In genomic region chr14:60252630-60253029, GRCh38 we compare ENCODE assay signal across 23 cellular contexts. TPM values are rescaled to one million over a fixed set of nuclear protein-coding genes. Genes with fewer than 3 reads are reported as not detected.
DNase-seq lines count a peak whose midpoint lies in the region; ATAC-seq and TF ChIP-seq lines count a peak whose summit lies in the region.
"Had no signal": no experiment of that assay in that cellular context is flagged by ENCODE, and none has a peak within 500 bp of the region (broad histone marks: within the 10 kb centered on the region; RNA-seq: fewer than 3 reads in every experiment).

No MANE protein-coding gene starts in this region.

- TF ChIP-seq CTCF in SK-N-SH (IDR thresholded peaks at IDR 0.05) (no peak), PC-3 (conservative IDR thresholded peaks at IDR 0.05; ENCODE audit: low read depth, low read length) (no peak), hepatocyte (IDR thresholded peaks at IDR 0.05; ENCODE audit: poor library complexity) (no peak), foreskin keratinocyte (conservative IDR thresholded peaks at IDR 0.05) (no peak)

- CTCF ChIA-PET in SK-N-SH (lab: Yijun Ruan, JAX) (interaction anchor here (0.6 to 1.0 kb wide), 2 partner anchors 8 to 38 kb away, joined by 3 to 4 read pairs; no protein-coding TSS in a partner anchor), PC-3 (lab: Charles Lee) (no interaction called here)

- intact Hi-C loops in PC-3 (cut with micrococcal nuclease), result loop anchor here (10.0 kb wide), 1 partner anchor 1012 kb away; no protein-coding TSS in a partner anchor

- no peak for TF ChIP-seq RAD21 in SK-N-SH (IDR thresholded peaks at IDR 0.05; ENCODE audit: low read length)

- no peak for ATAC-seq in SK-N-SH treated with all-trans-retinoic acid at 6 μM for 48 hours
- ATAC-seq in PC-3, result no peak
- ATAC-seq in foreskin keratinocyte, result no peak
- ATAC-seq: stimulated activated naive B cell treated with anti-CD40 and anti-IgM and Interleukin-4, amounts not matched to agents 10 μg/mL and 1 μg/mL and 100 μg/mL, for 72 hours had no signal

- 100% methylated on average over 2 of the region's 2 CpGs for WGBS in SK-N-SH (ENCODE audit: low lambda C conversion rate)
- 84% methylated on average over 2 of the region's 2 CpGs for WGBS in hepatocyte (ENCODE audit: low lambda C conversion rate, missing lambda C conversion rate)

- POLR2A ChIA-PET in SK-N-SH (lab: Yijun Ruan, JAX) (no interaction called here), PC-3 (lab: Charles Lee; ENCODE audit: unreplicated experiment) (interaction anchor here (0.5 kb wide), 1 partner anchor 22 kb away, joined by 3 read pairs; no protein-coding TSS in a partner anchor)

- TF ChIP-seq EP300 in SK-N-SH (IDR thresholded peaks at IDR 0.05; ENCODE audit: borderline replicate concordance in 1 of 2, low read depth in 1 of 2, low read length in 1 of 2), result no peak

- H3K9me2 ChIP-seq in SK-N-SH (no peaks in the 10 kb centered on the region), PC-3 (replicated peaks; ENCODE audit: low read length) (no peaks in the 10 kb centered on the region), hepatocyte (replicated peaks; ENCODE audit: insufficient read depth) (no peaks in the 10 kb centered on the region)

- H3K79me2 ChIP-seq in SK-N-SH (ENCODE audit: insufficient read depth) (peaks cover 78% of the 10 kb centered on the region), PC-3 (ENCODE audit: low read length) (peaks cover 76% of the 10 kb centered on the region), hepatocyte (peaks cover 75% of the 10 kb centered on the region)

- H3K9me3 ChIP-seq in SK-N-SH, result no peaks in the 10 kb centered on the region
- no peaks in the 10 kb centered on the region for H3K9me3 ChIP-seq in PC-3 (ENCODE audit: low read length)
- H3K9me3 ChIP-seq in hepatocyte (ENCODE audit: low read depth), result no peaks in the 10 kb centered on the region
- H3K9me3 ChIP-seq in skeletal muscle tissue (ENCODE audit: control insufficient read depth in 3 of 3, low read length in 3 of 3), result no peaks in the 10 kb centered on the region
- H3K9me3 ChIP-seq: esophagus squamous epithelium, thoracic aorta had no signal

- H2AFZ ChIP-seq in SK-N-SH (ENCODE audit: low read depth), result no peak overlapping the region
- no peak overlapping the region for H2AFZ ChIP-seq in PC-3 (ENCODE audit: low read length)
- H2AFZ ChIP-seq in hepatocyte, result no peak overlapping the region

- H3K9ac ChIP-seq in SK-N-SH, result no peak overlapping the region
- H3K9ac ChIP-seq in PC-3 (ENCODE audit: low read length), result no peak overlapping the region
- peak overlapping the region in 1 of 3 donors; percentile 23 for H3K9ac ChIP-seq in skeletal muscle tissue (ENCODE audit: low read depth in 1 of 3, low read length in 3 of 3)

- peak overlapping the region; percentile 84 for H3K4me2 ChIP-seq in SK-N-SH
- H3K4me2 ChIP-seq in PC-3 (ENCODE audit: low read length), result peak overlapping the region; percentile 79; the same call in 1 of the 2 replicates
- peak overlapping the region; percentile 88 for H3K4me2 ChIP-seq in hepatocyte

- DNase-seq in SK-N-SH (no peak), PC-3 (no peak), hepatocyte (ENCODE audit: low spot score) (no peak), foreskin keratinocyte (no peak), HT-29 (ENCODE audit: low spot score) (no peak)
- no peak for DNase-seq in activated CD4-positive, alpha-beta T cell treated with anti-CD3 and anti-CD28 coated beads for 48 hours
- DNase-seq: activated CD4-positive, alpha-beta T cell treated with anti-CD3 and anti-CD28 coated beads, Interleukin-2, amount 50 U/mL, for 4 hours; activated CD8-positive, alpha-beta memory T cell treated with anti-CD3 and anti-CD28 coated beads, Interleukin-2, amount 50 U/mL, for 4 hours; brain microvascular endothelial cell; DMS53; effector memory CD4-positive, alpha-beta T cell; esophagus squamous epithelium; Kasumi-1; NCI-H1092 treated with DMSO at 0.1 percent for 48 hours; NCI-H2081; stimulated activated naive B cell treated with anti-CD40 and anti-IgM and Interleukin-4, amounts not matched to agents 10 μg/mL and 1 μg/mL and 100 μg/mL, for 72 hours had no signal

- H3F3A ChIP-seq in SK-N-SH (replicated peaks; ENCODE audit: insufficient read depth) (peaks cover 2% of the 10 kb centered on the region), PC-3 (ENCODE audit: low read length, unreplicated experiment) (no peaks in the 10 kb centered on the region)

- H3K36me3 ChIP-seq in SK-N-SH (replicated peaks in 1 of 2; ENCODE audit: control insufficient read depth in 1 of 2, insufficient read depth in 2 of 2, low read length in 1 of 2) (peaks cover 0 to 7% of the 10 kb centered on the region in 2 experiments), PC-3 (ENCODE audit: low read depth, low read length) (no peaks in the 10 kb centered on the region), hepatocyte (replicated peaks; ENCODE audit: insufficient read depth, low read depth) (no peaks in the 10 kb centered on the region), skeletal muscle tissue (ENCODE audit: control insufficient read depth in 3 of 3, insufficient read depth in 3 of 3, low read length in 3 of 3) (no peaks in the 10 kb centered on the region)
- H3K36me3 ChIP-seq: brain microvascular endothelial cell, esophagus squamous epithelium, thoracic aorta had no signal

- H3K4me1 ChIP-seq in SK-N-SH (ENCODE audit: control insufficient read depth in 1 of 2, insufficient read depth in 2 of 2, low read depth in 1 of 2, low read length in 1 of 2), result peaks cover 0 to 25% of the 10 kb centered on the region in 2 experiments; a peak in 3 of 4 replicates
- H3K4me1 ChIP-seq in PC-3 (ENCODE audit: insufficient read depth, low read length), result peaks cover 28% of the 10 kb centered on the region
- H3K4me1 ChIP-seq in hepatocyte (ENCODE audit: insufficient read depth), result peaks cover 28% of the 10 kb centered on the region
- peaks cover 23 to 48% (median 30%) of the 10 kb centered on the region in 3 donors for H3K4me1 ChIP-seq in skeletal muscle tissue (ENCODE audit: control insufficient read depth in 3 of 3, insufficient read depth in 3 of 3, low read length in 3 of 3)
- H3K4me1 ChIP-seq in foreskin keratinocyte, result peaks cover 18% of the 10 kb centered on the region

- H4K20me1 ChIP-seq in SK-N-SH (ENCODE audit: insufficient read depth), result peaks cover 75% of the 10 kb centered on the region
- H4K20me1 ChIP-seq in PC-3 (ENCODE audit: low read length), result peaks cover 41% of the 10 kb centered on the region
- H4K20me1 ChIP-seq in hepatocyte (ENCODE audit: insufficient read depth, poor library complexity, severe bottlenecking), result peaks cover 70% of the 10 kb centered on the region

- H3K4me3 ChIP-seq in SK-N-SH (ENCODE audit: low read depth in 2 of 2, low read length in 1 of 2) (no peak overlapping the region), PC-3 (ENCODE audit: low read length) (no peak overlapping the region), hepatocyte (no peak overlapping the region), skeletal muscle tissue (ENCODE audit: low read length in 3 of 3) (no peak overlapping the region)
- H3K4me3 ChIP-seq: esophagus squamous epithelium, SK-N-MC, skin epidermis, thoracic aorta had no signal

- no peaks in the 10 kb centered on the region for H3K27me3 ChIP-seq in SK-N-SH (ENCODE audit: insufficient read depth)
- H3K27me3 ChIP-seq in PC-3 (ENCODE audit: low read length), result no peaks in the 10 kb centered on the region
- no peaks in the 10 kb centered on the region for H3K27me3 ChIP-seq in hepatocyte
- no peaks in the 10 kb centered on the region for H3K27me3 ChIP-seq in skeletal muscle tissue (ENCODE audit: control insufficient read depth in 3 of 3, insufficient read depth in 3 of 3, low read length in 3 of 3)
- H3K27me3 ChIP-seq in foreskin keratinocyte, result no peaks in the 10 kb centered on the region
- H3K27me3 ChIP-seq: brain microvascular endothelial cell, esophagus squamous epithelium had no signal

- no peak overlapping the region for H3K27ac ChIP-seq in SK-N-SH (ENCODE audit: low read depth in 2 of 2, low read length in 1 of 2)
- H3K27ac ChIP-seq in PC-3 (ENCODE audit: low read length), result no peak overlapping the region
- H3K27ac ChIP-seq in hepatocyte, result no peak overlapping the region
- H3K27ac ChIP-seq in skeletal muscle tissue (ENCODE audit: low read depth, low read length), result peak overlapping the region; percentile 45
- no peak overlapping the region for H3K27ac ChIP-seq in foreskin keratinocyte
- H3K27ac ChIP-seq: 22Rv1, brain microvascular endothelial cell, esophagus squamous epithelium, RWPE1, SK-N-MC, skin epidermis, thoracic aorta had no signal

- no TSS peak for BruUV-seq in PC-3 (replicated peaks; lab: Mats Ljungman, UMichigan)

TF ChIP-seq in SK-N-SH, 30 proteins besides CTCF, POLR2A, EP300 and RAD21:
- no peak for TF ChIP-seq USF1 (IDR thresholded peaks at IDR 0.05; ENCODE audit: borderline replicate concordance, low read depth)

TF ChIP-seq in SK-N-SH treated with all-trans-retinoic acid at 6 μM for 48 hours, 23 proteins besides CTCF, POLR2A, EP300 and RAD21 (continues in another document):
- TF ChIP-seq PATZ1 (CRISPR knock-in tag; IDR thresholded peaks at IDR 0.05; ENCODE audit: borderline replicate concordance) (no peak), GLIS3 (CRISPR knock-in tag; IDR thresholded peaks at IDR 0.05) (no peak), ESRRG (CRISPR knock-in tag; IDR thresholded peaks at IDR 0.05) (no peak), TCF4 (CRISPR knock-in tag; IDR thresholded peaks at IDR 0.05; ENCODE audit: borderline replicate concordance) (no peak), TOX (CRISPR knock-in tag; IDR thresholded peaks at IDR 0.05; ENCODE audit: borderline replicate concordance) (no peak)

RNA-seq across cellular contexts. Expression of gene PPM1A, which starts 3.6 kb away (rescaled TPM):
- polyA plus RNA-seq in SK-N-SH (2012; rRNA removed) (11.6 and 12.3 TPM in 2 replicates), hepatocyte (16.2 and 24.2 TPM in 2 replicates), foreskin keratinocyte (17.4 and 20.2 TPM in 2 replicates)
- polyA plus RNA-seq in SK-N-SH (2012; cell fraction: cytosol; rRNA removed), result 16.9 and 20.3 TPM in 2 replicates
- 12.0 and 30.7 TPM in 2 replicates for polyA plus RNA-seq in SK-N-SH (2012; cell fraction: nucleus; rRNA removed)
- total RNA-seq in PC-3 (2014; rRNA removed) (69.3 and 69.4 TPM in 2 replicates), hepatocyte (36.4 and 41.7 TPM in 2 replicates), skeletal muscle tissue (36.0 TPM), foreskin keratinocyte (30.8 and 32.4 TPM in 2 replicates)
- 14.1 and 15.8 TPM in 2 replicates for total RNA-seq in HT-29 (2014; rRNA removed; shearing (Covaris generic))
